Comparison of ENCODE assay signal across 9 cellular contexts in the genomic region with DNA sequence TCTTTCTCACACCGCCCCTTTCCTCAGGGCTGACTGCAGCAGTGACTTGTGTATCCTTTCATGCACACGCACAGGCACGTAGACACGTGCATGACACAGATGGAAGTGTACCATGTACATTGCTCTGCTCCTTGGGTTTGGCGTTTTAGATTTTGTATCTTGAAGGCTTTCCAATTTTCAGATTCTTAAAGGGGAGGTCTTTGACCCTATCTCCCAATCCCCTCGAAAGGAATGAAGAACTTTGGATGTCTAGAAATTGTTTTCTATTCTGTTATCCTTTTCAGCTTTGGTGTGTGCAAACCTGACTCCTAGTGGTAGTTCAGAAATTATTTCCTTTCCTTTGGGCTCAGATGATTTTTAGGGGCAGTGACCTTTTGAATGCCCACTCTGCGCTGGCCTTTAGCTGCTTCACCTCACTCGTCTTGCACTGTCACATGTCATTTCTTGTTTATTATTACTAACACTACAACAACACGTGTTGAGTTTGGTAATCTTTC.
DNase-seq lines count a peak whose midpoint lies in the region; ATAC-seq, FAIRE-seq and TF ChIP-seq lines count a peak whose summit lies in the region.
"Had no signal": no experiment of that assay in that cellular context is flagged by ENCODE, and none has a peak within 500 bp of the region (broad histone marks: within the 10 kb centered on the region; RNA-seq: fewer than 3 reads in every experiment).

No MANE protein-coding gene starts in this region.

- no peak overlapping the region for H3K27ac ChIP-seq in body of pancreas

- FAIRE-seq in RCC 7860 (lab: Jason Lieb, UNC) = no peak

- H3K27me3 ChIP-seq in body of pancreas = no peaks in the 10 kb centered on the region

- no peaks in the 10 kb centered on the region for H3K27me3 Mint-ChIP-seq in Calu3 (ENCODE audit: unreplicated experiment)
- H3K27me3 Mint-ChIP-seq in nephron (ENCODE audit: low read depth) = no peaks in the 10 kb centered on the region
- no peaks in the 10 kb centered on the region for H3K27me3 Mint-ChIP-seq in natural killer cell treated with Interleukin-12 subunit alpha and Interleukin-12 subunit beta and Interleukin-15 and Interleukin-18, amount 100 ng/mL, for 72 hours

- no peak for TF ChIP-seq POLR2A in body of pancreas (IDR thresholded peaks at IDR 0.05)

- H3K4me1 Mint-ChIP-seq in Calu3 (ENCODE audit: low read depth, unreplicated experiment) = peaks cover 20% of the 10 kb centered on the region
- peaks cover 5% of the 10 kb centered on the region for H3K4me1 Mint-ChIP-seq in nephron
- H3K4me1 Mint-ChIP-seq in natural killer cell treated with Interleukin-12 subunit alpha and Interleukin-12 subunit beta and Interleukin-15 and Interleukin-18, amount 100 ng/mL, for 72 hours (ENCODE audit: low read depth in 2 of 2) = peaks cover 7 to 19% of the 10 kb centered on the region in 2 donors

- no peak for ATAC-seq in body of pancreas
- no peak for ATAC-seq in natural killer cell treated with Interleukin-12 subunit alpha and Interleukin-12 subunit beta and Interleukin-15 and Interleukin-18, amount 100 ng/mL, for 72 hours

- 45 to 58% methylated on average over 9 of the region's 9 CpGs for WGBS in body of pancreas, 2 donors

- TF ChIP-seq CTCF in Calu3 (IDR thresholded peaks at IDR 0.05; ENCODE audit: unreplicated experiment) = peak; percentile 16
- peak; percentile 12 to 54 (median 40) for TF ChIP-seq CTCF in body of pancreas (IDR thresholded peaks at IDR 0.05)
- peak; percentile 41 to 57 (median 43) for TF ChIP-seq CTCF in nephron (IDR thresholded peaks at IDR 0.05; ENCODE audit: unreplicated experiment in 3 of 3)

- H3K36me3 ChIP-seq in body of pancreas (replicated peaks in 1 of 2; ENCODE audit: insufficient read depth in 1 of 2, low read depth in 2 of 2) = no peaks in the 10 kb centered on the region

- peaks cover 9% of the 10 kb centered on the region for H3K4me1 ChIP-seq in body of pancreas

- no TSS peak for BruUV-seq in Calu3 (replicated peaks; lab: Mats Ljungman, UMichigan)

- H3K9me3 Mint-ChIP-seq in Calu3 (ENCODE audit: low read depth, unreplicated experiment) = no peaks in the 10 kb centered on the region
- H3K9me3 Mint-ChIP-seq in nephron = no peaks in the 10 kb centered on the region
- no peaks in the 10 kb centered on the region for H3K9me3 Mint-ChIP-seq in natural killer cell treated with Interleukin-12 subunit alpha and Interleukin-12 subunit beta and Interleukin-15 and Interleukin-18, amount 100 ng/mL, for 72 hours

- H3K27ac Mint-ChIP-seq in Calu3 (ENCODE audit: unreplicated experiment) (no peak overlapping the region), nephron (peak overlapping the region in 2 of 3 experiments; percentile 2 to 15)
- H3K27ac Mint-ChIP-seq in natural killer cell treated with Interleukin-12 subunit alpha and Interleukin-12 subunit beta and Interleukin-15 and Interleukin-18, amount 100 ng/mL, for 72 hours = no peak overlapping the region

- no peaks in the 10 kb centered on the region for H3K9me3 ChIP-seq in body of pancreas

- CTCF ChIA-PET in Calu3 (lab: Charles Lee) = no interaction called here

- in situ Hi-C loops in KBM-7 (cut with MboI; ENCODE audit: low pct_unique_long_range_greater_than_20kb, low sequenced_read_pairs) = no loop called here
- in situ Hi-C loops in G401 (cut with HindIII; ENCODE audit: low sequenced_read_pairs) = no loop called here

- H3K4me3 Mint-ChIP-seq in Calu3 (ENCODE audit: low read depth, unreplicated experiment) (no peak overlapping the region), nephron (no peak overlapping the region)
- H3K4me3 Mint-ChIP-seq in natural killer cell treated with Interleukin-12 subunit alpha and Interleukin-12 subunit beta and Interleukin-15 and Interleukin-18, amount 100 ng/mL, for 72 hours = no peak overlapping the region

- no peak overlapping the region for H3K4me3 ChIP-seq in body of pancreas

- DNase-seq in Calu3 = no peak
- peak; percentile 12 for DNase-seq in KBM-7
- DNase-seq in body of pancreas = peak in 1 of 4 donors; percentile 19
- no peak for DNase-seq in RCC 7860 (ENCODE audit: low spot score)
- no peak for DNase-seq in putamen (ENCODE audit: low spot score)
- DNase-seq in G401 (ENCODE audit: low spot score) = no peak
- DNase-seq in natural killer cell treated with Interleukin-12 subunit alpha and Interleukin-12 subunit beta and Interleukin-15 and Interleukin-18, amount 100 ng/mL, for 72 hours (ENCODE audit: low spot score) = no peak
- DNase-seq: activated CD8-positive, alpha-beta memory T cell treated with anti-CD3 and anti-CD28 coated beads, Interleukin-2, amount 50 U/mL, for 48 hours had no signal

- H3K36me3 Mint-ChIP-seq in Calu3 (ENCODE audit: insufficient read depth, unreplicated experiment) (no peaks in the 10 kb centered on the region), nephron (ENCODE audit: low read depth) (peaks cover 6% of the 10 kb centered on the region)
- H3K36me3 Mint-ChIP-seq in natural killer cell treated with Interleukin-12 subunit alpha and Interleukin-12 subunit beta and Interleukin-15 and Interleukin-18, amount 100 ng/mL, for 72 hours = no peaks in the 10 kb centered on the region

- intact Hi-C loops in Calu3 (cut with micrococcal nuclease; ENCODE audit: unreplicated experiment) = no loop called here
- intact Hi-C loops in body of pancreas (cut with DNase I) = no loop called here

Comparison
In these comparisons a context has a peak if more than half of its experiments do, and no peak if none do; other contexts are left out.
1. H3K27ac Mint-ChIP-seq: peak in nephron (2 of 3); none in Calu3 (single experiment) and natural killer cell treated with Interleukin-12 subunit alpha and Interleukin-12 subunit beta and Interleukin-15 and Interleukin-18, amount 100 ng/mL, for 72 hours (0 of 2).
2. Peak in every context shown above with its lines, with median percentiles within 50 percentile points of each other: CTCF ChIP-seq.